Comparison of ENCODE assay signal across 2 cellular contexts in the genomic region with DNA sequence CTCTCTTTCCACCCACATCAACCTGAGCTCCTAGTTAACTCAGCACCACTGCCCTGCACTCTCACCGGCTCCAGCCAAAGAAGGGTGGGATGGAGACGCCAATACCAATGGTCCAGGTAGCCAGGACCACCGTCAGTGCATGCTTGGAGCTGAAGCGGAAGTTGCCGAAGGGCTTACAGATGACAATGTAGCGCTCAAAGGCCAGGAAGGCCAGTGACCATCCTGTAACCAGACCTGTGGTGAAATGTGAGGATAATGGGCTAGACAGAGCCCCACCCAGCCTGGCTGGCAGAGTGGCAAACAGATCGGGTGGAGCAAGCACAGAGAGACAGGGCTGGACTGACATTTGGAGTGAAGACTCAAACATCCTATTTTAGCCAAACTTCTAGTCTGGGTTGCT.
TF ChIP-seq lines count a peak whose summit lies in the region.

No MANE protein-coding gene starts in this region.

TF ChIP-seq in HCT116, 20 proteins besides CTCF, POLR2A, EP300 and RAD21:
- peak; percentile 18; the same call in 1 of the 2 replicates for TF ChIP-seq POLR2AphosphoS5 (IDR thresholded peaks at IDR 0.05; ENCODE audit: low read depth, low read length)
- TF ChIP-seq EGR1 (IDR thresholded peaks at IDR 0.05; ENCODE audit: low read depth) = no peak
- TF ChIP-seq, protein P1, sequence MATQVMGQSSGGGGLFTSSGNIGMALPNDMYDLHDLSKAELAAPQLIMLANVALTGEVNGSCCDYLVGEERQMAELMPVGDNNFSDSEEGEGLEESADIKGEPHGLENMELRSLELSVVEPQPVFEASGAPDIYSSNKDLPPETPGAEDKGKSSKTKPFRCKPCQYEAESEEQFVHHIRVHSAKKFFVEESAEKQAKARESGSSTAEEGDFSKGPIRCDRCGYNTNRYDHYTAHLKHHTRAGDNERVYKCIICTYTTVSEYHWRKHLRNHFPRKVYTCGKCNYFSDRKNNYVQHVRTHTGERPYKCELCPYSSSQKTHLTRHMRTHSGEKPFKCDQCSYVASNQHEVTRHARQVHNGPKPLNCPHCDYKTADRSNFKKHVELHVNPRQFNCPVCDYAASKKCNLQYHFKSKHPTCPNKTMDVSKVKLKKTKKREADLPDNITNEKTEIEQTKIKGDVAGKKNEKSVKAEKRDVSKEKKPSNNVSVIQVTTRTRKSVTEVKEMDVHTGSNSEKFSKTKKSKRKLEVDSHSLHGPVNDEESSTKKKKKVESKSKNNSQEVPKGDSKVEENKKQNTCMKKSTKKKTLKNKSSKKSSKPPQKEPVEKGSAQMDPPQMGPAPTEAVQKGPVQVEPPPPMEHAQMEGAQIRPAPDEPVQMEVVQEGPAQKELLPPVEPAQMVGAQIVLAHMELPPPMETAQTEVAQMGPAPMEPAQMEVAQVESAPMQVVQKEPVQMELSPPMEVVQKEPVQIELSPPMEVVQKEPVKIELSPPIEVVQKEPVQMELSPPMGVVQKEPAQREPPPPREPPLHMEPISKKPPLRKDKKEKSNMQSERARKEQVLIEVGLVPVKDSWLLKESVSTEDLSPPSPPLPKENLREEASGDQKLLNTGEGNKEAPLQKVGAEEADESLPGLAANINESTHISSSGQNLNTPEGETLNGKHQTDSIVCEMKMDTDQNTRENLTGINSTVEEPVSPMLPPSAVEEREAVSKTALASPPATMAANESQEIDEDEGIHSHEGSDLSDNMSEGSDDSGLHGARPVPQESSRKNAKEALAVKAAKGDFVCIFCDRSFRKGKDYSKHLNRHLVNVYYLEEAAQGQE (IDR thresholded peaks at IDR 0.05; ENCODE audit: low read depth) = no peak

TF ChIP-seq in H1, 55 proteins besides CTCF, POLR2A, EP300 and RAD21:
- TF ChIP-seq GABPA (IDR thresholded peaks at IDR 0.05; ENCODE audit: borderline replicate concordance, insufficient read depth, low read length) (no peak), KDM1A (IDR thresholded peaks at IDR 0.05; ENCODE audit: borderline replicate concordance, low read length) (no peak), POLR2AphosphoS5 (IDR thresholded peaks at IDR 0.05; ENCODE audit: low read depth, low read length) (peak; percentile 63; the same call in 1 of the 2 replicates), CHD2 (IDR thresholded peaks at IDR 0.05; ENCODE audit: low read length) (no peak), RBBP5 (IDR thresholded peaks at IDR 0.05; ENCODE audit: borderline replicate concordance, low read depth, low read length) (no peak), BCL11A (IDR thresholded peaks at IDR 0.05; ENCODE audit: low read depth in 2 of 2, low read length in 2 of 2) (no peak)
- TF ChIP-seq, protein P2, sequence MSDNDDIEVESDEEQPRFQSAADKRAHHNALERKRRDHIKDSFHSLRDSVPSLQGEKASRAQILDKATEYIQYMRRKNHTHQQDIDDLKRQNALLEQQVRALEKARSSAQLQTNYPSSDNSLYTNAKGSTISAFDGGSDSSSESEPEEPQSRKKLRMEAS (IDR thresholded peaks at IDR 0.05) = 0 out of 2 replicates have a peak, but pooled peaks have one; percentile 17
